Comparison of ENCODE assay signal across 1 cellular context in genomic region chr7:150962743-150963399, GRCh38.
TF ChIP-seq lines count a peak whose summit lies in the region.

No MANE protein-coding gene starts in this region.

TF ChIP-seq in HCT116, 20 proteins besides CTCF, POLR2A, EP300 and RAD21 (continued from another document):
- TF ChIP-seq ZBTB33 (IDR thresholded peaks at IDR 0.05; ENCODE audit: extremely low read depth, insufficient replicate concordance, low read length), result no peak
- TF ChIP-seq EZH2 (IDR thresholded peaks at IDR 0.05), result no peak
- no peak for TF ChIP-seq CEBPB (IDR thresholded peaks at IDR 0.05; ENCODE audit: low read depth)
- no peak for TF ChIP-seq ELF1 (IDR thresholded peaks at IDR 0.05; ENCODE audit: borderline replicate concordance, low read depth)
